Comparison of ENCODE assay signal across 9 cellular contexts in the genomic region with DNA sequence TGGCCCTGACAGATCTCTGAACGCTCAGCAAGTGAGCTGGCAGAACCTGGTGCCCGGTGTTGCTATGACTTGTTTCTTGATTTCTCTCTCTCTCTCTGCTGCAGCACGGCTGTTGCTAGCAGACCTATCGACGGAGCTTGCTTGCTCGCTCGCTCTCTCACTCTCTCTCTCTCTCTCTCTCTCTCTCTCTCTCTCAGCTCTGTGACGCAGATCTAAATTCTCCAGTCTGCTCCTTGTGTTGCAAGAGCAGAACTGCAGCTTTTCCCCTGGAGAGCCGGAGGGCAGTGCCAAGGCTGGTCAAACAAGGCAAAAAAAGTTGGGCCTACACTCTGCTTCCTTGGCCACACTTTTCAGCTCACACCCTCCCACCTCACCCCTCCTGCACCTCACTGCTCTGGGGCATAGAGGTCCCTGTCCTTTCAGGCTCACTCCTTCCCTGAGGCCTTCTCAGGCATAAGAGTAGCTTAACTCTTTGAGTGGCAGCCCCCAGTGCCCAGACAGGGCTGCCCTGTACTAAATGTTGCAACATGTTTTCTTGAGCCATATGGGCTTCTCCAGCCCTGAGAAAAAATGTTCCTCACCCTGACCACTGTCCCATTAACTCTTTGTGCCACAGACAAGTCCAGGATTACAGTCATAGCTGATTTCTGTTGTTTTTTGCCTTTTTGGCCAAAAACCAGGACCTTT.
DNase-seq lines count a peak whose midpoint lies in the region; ATAC-seq lines count a peak whose summit lies in the region.
"Had no signal": no experiment of that assay in that cellular context is flagged by ENCODE, and none has a peak within 500 bp of the region (broad histone marks: within the 10 kb centered on the region; RNA-seq: fewer than 3 reads in every experiment).

No MANE protein-coding gene starts in this region.

- ATAC-seq in GM19395 (IDR thresholded peaks at IDR 0.05; ENCODE audit: unreplicated experiment) (peak; percentile 20), GM18519 (IDR thresholded peaks at IDR 0.05; ENCODE audit: low FRiP score, unreplicated experiment) (no peak)

- H3K79me2 ChIP-seq in Karpas-422 (ENCODE audit: low read length) = peaks cover 84% of the 10 kb centered on the region

- H3K9me2 ChIP-seq in Karpas-422 (replicated peaks; ENCODE audit: insufficient read depth, low read length) = no peaks in the 10 kb centered on the region

- H2AFZ ChIP-seq in Karpas-422 (ENCODE audit: low read length) = no peak overlapping the region

- H3K4me1 ChIP-seq in Karpas-422 (ENCODE audit: low read length) = peaks cover 87% of the 10 kb centered on the region
- H3K4me1 ChIP-seq: SJCRH30 had no signal

- H3K4me2 ChIP-seq in Karpas-422 (ENCODE audit: low read depth, low read length, poor library complexity, severe bottlenecking) = peak overlapping the region; percentile 95

- peaks cover 30% of the 10 kb centered on the region for H4K20me1 ChIP-seq in Karpas-422 (ENCODE audit: insufficient read depth, low read depth, low read length)

- no peaks in the 10 kb centered on the region for H3K9me3 ChIP-seq in Karpas-422 (ENCODE audit: low read length)
- H3K9me3 ChIP-seq: SJCRH30 had no signal

- peak overlapping the region; percentile 84 for H3K4me3 ChIP-seq in Karpas-422 (ENCODE audit: low read length)
- H3K4me3 ChIP-seq: SJCRH30 had no signal

- no peaks in the 10 kb centered on the region for H3K27me3 ChIP-seq in Karpas-422 (ENCODE audit: low read length)
- H3K27me3 ChIP-seq: SJCRH30 had no signal

- DNase-seq in C1 segment of cervical spinal cord (lab: John Stamatoyannopoulos, UW) = peak in 13 of 14 donors; percentile 41 to 98 (median 84)
- DNase-seq in Karpas-422 = peak; percentile 95
- peak; percentile 47 to 53 for DNase-seq in activated CD4-positive, alpha-beta T cell treated with anti-CD3 and anti-CD28 coated beads for 24 hours (ENCODE audit: low read depth in 2 of 2)
- peak; percentile 97 for DNase-seq in cerebellar cortex (ENCODE audit: low spot score)
- peak; percentile 99 for DNase-seq in kidney tubule cell (ENCODE audit: low spot score)
- DNase-seq in stimulated activated CD4-positive, alpha-beta T cell treated with anti-CD3 and anti-CD28 coated beads, Interleukin-15, amount 100 ng/mL, for 1 hour (ENCODE audit: low read depth in 1 of 2, low spot score in 1 of 2) = peak; percentile 53 to 55

- peak overlapping the region; percentile 73 for H3K9ac ChIP-seq in Karpas-422 (ENCODE audit: low read length)

- H3K27ac ChIP-seq in Karpas-422 (ENCODE audit: low read length) = peak overlapping the region; percentile 99
- H3K27ac ChIP-seq: SJCRH30 had no signal

- peaks cover 19% of the 10 kb centered on the region for H3K36me3 ChIP-seq in Karpas-422 (ENCODE audit: insufficient read depth, low read length)
- H3K36me3 ChIP-seq: SJCRH30 had no signal
